ENCODE assay signal across 11 cellular contexts in the genomic region with DNA sequence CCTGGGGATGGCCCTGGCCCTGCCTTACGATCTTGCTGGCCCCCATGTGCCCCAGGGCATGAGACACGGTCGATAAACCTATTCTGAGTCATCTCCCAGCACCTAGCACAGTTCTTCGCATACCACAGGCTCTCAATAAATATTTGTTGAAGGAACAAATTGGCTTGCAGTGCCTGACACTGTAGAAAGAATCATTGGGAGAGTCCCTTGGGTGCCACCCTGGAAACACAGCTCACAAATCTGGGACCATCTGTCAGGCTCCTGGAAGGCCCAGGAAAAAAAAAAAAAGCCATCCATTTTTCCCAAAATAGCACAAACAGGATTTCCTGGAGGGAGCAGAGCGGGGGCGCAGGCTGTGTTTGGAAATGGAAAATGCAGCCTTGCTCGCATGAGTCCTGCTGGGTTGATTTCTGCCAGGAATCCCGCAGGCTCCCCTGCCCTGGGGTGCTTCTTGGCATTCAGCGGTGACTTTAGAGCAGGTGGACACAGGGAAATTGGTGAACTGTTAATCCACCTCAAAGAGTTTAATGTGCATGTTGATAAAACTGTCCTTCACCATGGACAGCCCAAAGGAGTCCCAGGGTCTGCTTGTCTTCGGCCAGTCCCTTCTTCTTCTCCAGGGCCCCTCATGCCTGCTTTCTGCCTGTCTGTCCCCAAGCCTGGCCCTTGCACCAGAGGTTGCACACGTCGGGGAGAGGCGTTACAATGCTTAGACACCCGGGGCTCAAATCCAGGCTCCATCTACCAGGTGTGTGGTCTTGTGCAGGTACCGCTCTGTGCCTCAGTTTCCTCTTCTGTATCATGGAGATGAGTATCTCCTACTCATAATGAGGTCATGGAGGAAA.
DNase-seq lines count a peak whose midpoint lies in the region; ATAC-seq, FAIRE-seq and TF ChIP-seq lines count a peak whose summit lies in the region.
"Had no signal": no experiment of that assay in that cellular context is flagged by ENCODE, and none has a peak within 500 bp of the region (broad histone marks: within the 10 kb centered on the region; RNA-seq: fewer than 3 reads in every experiment).

No MANE protein-coding gene starts in this region.

- H3K9me3 ChIP-seq in trophoblast cell (ENCODE audit: insufficient read depth, low read depth, low read length) (peaks cover 5% of the 10 kb centered on the region), testis (no peaks in the 10 kb centered on the region), SK-N-SH (no peaks in the 10 kb centered on the region)

- no peak overlapping the region for H3K23ac ChIP-seq in trophoblast cell (ENCODE audit: low read length)

- H4K20me1 ChIP-seq in SK-N-SH (ENCODE audit: insufficient read depth): no peaks in the 10 kb centered on the region

- H3K4me1 ChIP-seq in foreskin keratinocyte (no peaks in the 10 kb centered on the region), trophoblast cell (ENCODE audit: control insufficient read depth in 1 of 2, insufficient read depth in 2 of 2, low read length in 2 of 2) (peaks cover 5 to 16% of the 10 kb centered on the region in 2 experiments), testis (peaks cover 6% of the 10 kb centered on the region), SK-N-SH (ENCODE audit: control insufficient read depth in 1 of 2, insufficient read depth in 2 of 2, low read depth in 1 of 2, low read length in 1 of 2) (peaks cover 0 to 8% of the 10 kb centered on the region in 2 experiments; a peak in 1 of 4 replicates)

- H3K27ac Mint-ChIP-seq in stimulated activated memory B cell treated with anti-CD40 and anti-IgM and Interleukin-4, amounts not matched to agents 10 μg/mL and 1 μg/mL and 100 μg/mL, for 72 hours: no peak overlapping the region
- H3K27ac Mint-ChIP-seq in activated naive CD4-positive, alpha-beta T cell treated with anti-CD3 and anti-CD28 coated beads for 36 hours: no peak overlapping the region
- H3K27ac Mint-ChIP-seq: activated CD4-positive, alpha-beta T cell treated with anti-CD3 and anti-CD28 coated beads, Interleukin-2, amount 10 ng/mL, durations not matched to agents 24 days and 14 days had no signal

- no peaks in the 10 kb centered on the region for H3K9me2 ChIP-seq in SK-N-SH

- no peak overlapping the region for H4K8ac ChIP-seq in trophoblast cell (ENCODE audit: low read depth, low read length)

- WGBS in trophoblast cell (ENCODE audit: extremely low coverage, insufficient coverage, insufficient read length): no CpG with 5 or more reads among the region's 15 CpGs
- WGBS in testis, 2 donors: 68 to 78% methylated on average over 15 of the region's 15 CpGs
- 60% methylated on average over 14 of the region's 15 CpGs for WGBS in SK-N-SH (ENCODE audit: low lambda C conversion rate)

- no peak for TF ChIP-seq POLR2A in H54 (IDR thresholded peaks at IDR 0.05; ENCODE audit: low read depth, low read length)
- TF ChIP-seq POLR2A in testis (IDR thresholded peaks at IDR 0.05): no peak

- no peaks in the 10 kb centered on the region for H3K4me1 Mint-ChIP-seq in stimulated activated memory B cell treated with anti-CD40 and anti-IgM and Interleukin-4, amounts not matched to agents 10 μg/mL and 1 μg/mL and 100 μg/mL, for 72 hours
- H3K4me1 Mint-ChIP-seq in activated naive CD4-positive, alpha-beta T cell treated with anti-CD3 and anti-CD28 coated beads for 36 hours (ENCODE audit: low read depth): no peaks in the 10 kb centered on the region
- H3K4me1 Mint-ChIP-seq: central memory CD8-positive, alpha-beta T cell had no signal

- no peak overlapping the region for H4K12ac ChIP-seq in trophoblast cell (ENCODE audit: low read depth, low read length)

- H3K4ac ChIP-seq in trophoblast cell (ENCODE audit: low read depth, low read length): no peak overlapping the region

- H3K18ac ChIP-seq in trophoblast cell (ENCODE audit: low read length): no peak overlapping the region

- H3K36me3 ChIP-seq in trophoblast cell (ENCODE audit: control insufficient read depth in 1 of 2, insufficient read depth in 2 of 2, low read length in 2 of 2) (no peaks in the 10 kb centered on the region), testis (ENCODE audit: low read depth, missing control alignments) (no peaks in the 10 kb centered on the region), SK-N-SH (replicated peaks in 1 of 2; ENCODE audit: control insufficient read depth in 1 of 2, insufficient read depth in 2 of 2, low read length in 1 of 2) (no peaks in the 10 kb centered on the region)

- POLR2A ChIA-PET in SK-N-SH (lab: Yijun Ruan, JAX): no interaction called here

- H3K79me1 ChIP-seq in trophoblast cell (ENCODE audit: low read length): no peaks in the 10 kb centered on the region

- H2BK12ac ChIP-seq in trophoblast cell (ENCODE audit: low read length): no peak overlapping the region

- H3F3A ChIP-seq in SK-N-SH (replicated peaks; ENCODE audit: insufficient read depth): no peaks in the 10 kb centered on the region

- no peak overlapping the region for H3K4me3 Mint-ChIP-seq in stimulated activated memory B cell treated with anti-CD40 and anti-IgM and Interleukin-4, amounts not matched to agents 10 μg/mL and 1 μg/mL and 100 μg/mL, for 72 hours
- no peak overlapping the region for H3K4me3 Mint-ChIP-seq in activated naive CD4-positive, alpha-beta T cell treated with anti-CD3 and anti-CD28 coated beads for 36 hours
- H3K4me3 Mint-ChIP-seq: activated CD4-positive, alpha-beta T cell treated with anti-CD3 and anti-CD28 coated beads, Interleukin-2, amount 10 ng/mL, durations not matched to agents 24 days and 14 days; central memory CD8-positive, alpha-beta T cell had no signal

- peaks cover 11% of the 10 kb centered on the region for H3K9me3 Mint-ChIP-seq in stimulated activated memory B cell treated with anti-CD40 and anti-IgM and Interleukin-4, amounts not matched to agents 10 μg/mL and 1 μg/mL and 100 μg/mL, for 72 hours
- no peaks in the 10 kb centered on the region for H3K9me3 Mint-ChIP-seq in activated naive CD4-positive, alpha-beta T cell treated with anti-CD3 and anti-CD28 coated beads for 36 hours
- H3K9me3 Mint-ChIP-seq: central memory CD8-positive, alpha-beta T cell had no signal

- no peak overlapping the region for H2AFZ ChIP-seq in trophoblast cell (ENCODE audit: insufficient read depth, low read length, poor library complexity)
- H2AFZ ChIP-seq in SK-N-SH (ENCODE audit: low read depth): no peak overlapping the region

- TF ChIP-seq RAD21 in SK-N-SH (IDR thresholded peaks at IDR 0.05; ENCODE audit: low read length): no peak

- no peak overlapping the region for H2BK5ac ChIP-seq in trophoblast cell (ENCODE audit: low read depth, low read length, poor library complexity)

- H2AK5ac ChIP-seq in trophoblast cell (ENCODE audit: low read length): no peak overlapping the region

- H3K14ac ChIP-seq in trophoblast cell (ENCODE audit: low read length): no peak overlapping the region

- no peak for TF ChIP-seq EP300 in SK-N-SH (IDR thresholded peaks at IDR 0.05; ENCODE audit: borderline replicate concordance in 1 of 2, low read depth in 1 of 2, low read length in 1 of 2)

- ATAC-seq in foreskin keratinocyte: peak; percentile 42
- ATAC-seq in stimulated activated memory B cell treated with anti-CD40 and anti-IgM and Interleukin-4, amounts not matched to agents 10 μg/mL and 1 μg/mL and 100 μg/mL, for 72 hours: no peak
- ATAC-seq: left lobe of liver had no signal

- H3K9ac ChIP-seq in trophoblast cell (ENCODE audit: low read length) (no peak overlapping the region), SK-N-SH (no peak overlapping the region)

- FAIRE-seq in H54 (lab: Jason Lieb, UNC): no peak

- H3K36me3 Mint-ChIP-seq in stimulated activated memory B cell treated with anti-CD40 and anti-IgM and Interleukin-4, amounts not matched to agents 10 μg/mL and 1 μg/mL and 100 μg/mL, for 72 hours: no peaks in the 10 kb centered on the region
- no peaks in the 10 kb centered on the region for H3K36me3 Mint-ChIP-seq in activated naive CD4-positive, alpha-beta T cell treated with anti-CD3 and anti-CD28 coated beads for 36 hours (ENCODE audit: low read depth)

- intact Hi-C loops in activated naive CD4-positive, alpha-beta T cell treated with anti-CD3 and anti-CD28 coated beads for 36 hours (cut with micrococcal nuclease): no loop called here
- intact Hi-C loops in testis (cut with DNase I; ENCODE audit: low total_unique reads): no loop called here

- no peak overlapping the region for H2BK120ac ChIP-seq in trophoblast cell (ENCODE audit: insufficient read depth, low read length, poor library complexity)

- TF ChIP-seq CTCF in foreskin keratinocyte (conservative IDR thresholded peaks at IDR 0.05) (no peak), testis (IDR thresholded peaks at IDR 0.05) (no peak), SK-N-SH (IDR thresholded peaks at IDR 0.05) (no peak)

- H3K27ac ChIP-seq in foreskin keratinocyte: no peak overlapping the region
- no peak overlapping the region for H3K27ac ChIP-seq in trophoblast cell (ENCODE audit: low read depth, low read length)
- H3K27ac ChIP-seq in testis: no peak overlapping the region
- no peak overlapping the region for H3K27ac ChIP-seq in SK-N-SH (ENCODE audit: low read depth in 2 of 2, low read length in 1 of 2)

- H3K4me2 ChIP-seq in trophoblast cell (ENCODE audit: low read length): peak overlapping the region; percentile 18
- H3K4me2 ChIP-seq in SK-N-SH: no peak overlapping the region

- H3K27me3 Mint-ChIP-seq in stimulated activated memory B cell treated with anti-CD40 and anti-IgM and Interleukin-4, amounts not matched to agents 10 μg/mL and 1 μg/mL and 100 μg/mL, for 72 hours: peaks cover 19% of the 10 kb centered on the region
- H3K27me3 Mint-ChIP-seq in activated naive CD4-positive, alpha-beta T cell treated with anti-CD3 and anti-CD28 coated beads for 36 hours (ENCODE audit: low read depth): no peaks in the 10 kb centered on the region
- H3K27me3 Mint-ChIP-seq: activated CD4-positive, alpha-beta T cell treated with anti-CD3 and anti-CD28 coated beads, Interleukin-2, amount 10 ng/mL, durations not matched to agents 24 days and 14 days; central memory CD8-positive, alpha-beta T cell had no signal

- H3K4me3 ChIP-seq in trophoblast cell (ENCODE audit: low read depth, low read length): no peak overlapping the region
- H3K4me3 ChIP-seq in testis: no peak overlapping the region
- H3K4me3 ChIP-seq in SK-N-SH (ENCODE audit: low read depth in 2 of 2, low read length in 1 of 2): no peak overlapping the region

- CTCF ChIA-PET in activated naive CD4-positive, alpha-beta T cell treated with anti-CD3 and anti-CD28 coated beads for 36 hours (lab: Charles Lee): interaction anchor here (0.6 kb wide), 1 partner anchor 76 kb away, joined by 3 read pairs; no protein-coding TSS in a partner anchor
- CTCF ChIA-PET in SK-N-SH (lab: Yijun Ruan, JAX): no interaction called here

- H3K27me3 ChIP-seq in foreskin keratinocyte (no peaks in the 10 kb centered on the region), trophoblast cell (ENCODE audit: insufficient read depth, low read length) (no peaks in the 10 kb centered on the region), testis (no peaks in the 10 kb centered on the region), SK-N-SH (ENCODE audit: insufficient read depth) (no peaks in the 10 kb centered on the region)

- no peaks in the 10 kb centered on the region for H3K79me2 ChIP-seq in trophoblast cell (ENCODE audit: control insufficient read depth, insufficient read depth, low read length, poor library complexity)
- H3K79me2 ChIP-seq in SK-N-SH (ENCODE audit: insufficient read depth): no peaks in the 10 kb centered on the region

- DNase-seq in H54 (ENCODE audit: insufficient read length, low spot score) (peak; percentile 42), NCI-H69 (lab: John Stamatoyannopoulos, UW) (peak; percentile 99), foreskin keratinocyte (peak; percentile 10 to 17), trophoblast cell (peak; percentile 71 to 88), testis (no peak), SK-N-SH (no peak)
- DNase-seq in activated naive CD4-positive, alpha-beta T cell treated with anti-CD3 and anti-CD28 coated beads for 36 hours: no peak
- DNase-seq: activated CD4-positive, alpha-beta T cell treated with anti-CD3 and anti-CD28 coated beads, Interleukin-2, amount 10 ng/mL, durations not matched to agents 24 days and 14 days had no signal

- H4K91ac ChIP-seq in trophoblast cell (ENCODE audit: low read depth, low read length): no peak overlapping the region

Comparison
In these comparisons a context has a peak if more than half of its experiments do, and no peak if none do; other contexts are left out.
1. DNase-seq: peak in H54 (single experiment), NCI-H69 (single experiment), foreskin keratinocyte (2 of 2) and trophoblast cell (2 of 2); none in activated naive CD4-positive, alpha-beta T cell treated with anti-CD3 and anti-CD28 coated beads for 36 hours (single experiment), testis (single experiment) and SK-N-SH (single experiment).